ENCODE assay signal across 18 cellular contexts in genomic region chr20:10125757-10126156, GRCh38.
"Had no signal": no experiment of that assay in that cellular context is flagged by ENCODE, and none has a peak within 500 bp of the region (broad histone marks: within the 10 kb centered on the region; RNA-seq: fewer than 3 reads in every experiment).

No MANE protein-coding gene starts in this region.

- H3K9me3 ChIP-seq: colonic mucosa, neutrophil had no signal

- H3K4me3 ChIP-seq: colonic mucosa, mucosa of descending colon, tibial nerve, vagina had no signal

- ATAC-seq: activated CD8-positive, alpha-beta T cell treated with anti-CD3 and anti-CD28 coated beads for 36 hours; activated T-cell treated with anti-CD3 and anti-CD28 coated beads, Interleukin-2, amount 50 U/mL, for 72 hours; mucosa of descending colon; naive thymus-derived CD8-positive, alpha-beta T cell; right cardiac atrium; stimulated activated naive B cell treated with anti-CD40 and anti-IgM and Interleukin-4, amounts not matched to agents 10 μg/mL and 1 μg/mL and 100 μg/mL, for 72 hours had no signal

- H3K27me3 Mint-ChIP-seq: activated CD8-positive, alpha-beta T cell treated with anti-CD3 and anti-CD28 coated beads for 36 hours; activated naive CD8-positive, alpha-beta T cell treated with anti-CD3 and anti-CD28 coated beads, Interleukin-2, amount 10 ng/mL, durations not matched to agents 7 days and 5 days had no signal

- H3K4me1 ChIP-seq: colonic mucosa, tibial nerve, vagina had no signal

- DNase-seq: activated CD4-positive, alpha-beta T cell treated with anti-CD3 and anti-CD28 coated beads for 4 hours; activated CD8-positive, alpha-beta memory T cell treated with anti-CD3 and anti-CD28 coated beads, Interleukin-2, amount 50 U/mL, for 4 hours; activated CD8-positive, alpha-beta T cell treated with anti-CD3 and anti-CD28 coated beads for 36 hours; activated naive CD8-positive, alpha-beta T cell treated with anti-CD3 and anti-CD28 coated beads, Interleukin-2, amount 10 ng/mL, durations not matched to agents 7 days and 5 days; activated T-cell treated with anti-CD3 and anti-CD28 coated beads, Interleukin-2, amount 50 U/mL, for 72 hours; caudate nucleus; colonic mucosa; immature natural killer cell; mammary epithelial cell; mucosa of descending colon; naive thymus-derived CD8-positive, alpha-beta T cell; posterior cingulate gyrus; right cardiac atrium; stimulated activated CD4-positive, alpha-beta T cell treated with anti-CD3 and anti-CD28 coated beads, Interleukin-2, amount 100 ng/mL, for 24 hours; stimulated activated naive B cell treated with anti-CD40 and anti-IgM and Interleukin-4, amounts not matched to agents 10 μg/mL and 1 μg/mL and 100 μg/mL, for 72 hours had no signal

- H3K27ac Mint-ChIP-seq: activated CD8-positive, alpha-beta T cell treated with anti-CD3 and anti-CD28 coated beads for 36 hours; activated naive CD8-positive, alpha-beta T cell treated with anti-CD3 and anti-CD28 coated beads, Interleukin-2, amount 10 ng/mL, durations not matched to agents 7 days and 5 days; activated T-cell treated with anti-CD3 and anti-CD28 coated beads, Interleukin-2, amount 50 U/mL, for 72 hours; immature natural killer cell; naive thymus-derived CD8-positive, alpha-beta T cell; stimulated activated naive B cell treated with anti-CD40 and anti-IgM and Interleukin-4, amounts not matched to agents 10 μg/mL and 1 μg/mL and 100 μg/mL, for 72 hours had no signal

- H3K27me3 ChIP-seq: colonic mucosa, neutrophil, tibial nerve, vagina had no signal

- H3K36me3 ChIP-seq: colonic mucosa, neutrophil, tibial nerve, vagina had no signal

- H3K27ac ChIP-seq: colonic mucosa, neutrophil, tibial nerve, vagina had no signal

- H3K4me3 Mint-ChIP-seq: activated CD8-positive, alpha-beta T cell treated with anti-CD3 and anti-CD28 coated beads for 36 hours; activated naive CD8-positive, alpha-beta T cell treated with anti-CD3 and anti-CD28 coated beads, Interleukin-2, amount 10 ng/mL, durations not matched to agents 7 days and 5 days; activated T-cell treated with anti-CD3 and anti-CD28 coated beads, Interleukin-2, amount 50 U/mL, for 72 hours; immature natural killer cell; naive thymus-derived CD8-positive, alpha-beta T cell; stimulated activated naive B cell treated with anti-CD40 and anti-IgM and Interleukin-4, amounts not matched to agents 10 μg/mL and 1 μg/mL and 100 μg/mL, for 72 hours had no signal

- H3K4me1 Mint-ChIP-seq: activated naive CD8-positive, alpha-beta T cell treated with anti-CD3 and anti-CD28 coated beads, Interleukin-2, amount 10 ng/mL, durations not matched to agents 7 days and 5 days; immature natural killer cell; naive thymus-derived CD8-positive, alpha-beta T cell; stimulated activated naive B cell treated with anti-CD40 and anti-IgM and Interleukin-4, amounts not matched to agents 10 μg/mL and 1 μg/mL and 100 μg/mL, for 72 hours had no signal
